11 cellular contexts compared by ENCODE assay signal in genomic region chr2:25711641-25712369, GRCh38. TPM values are rescaled to one million over a fixed set of nuclear protein-coding genes. Genes with fewer than 3 reads are reported as not detected.
DNase-seq lines count a peak whose midpoint lies in the region; ATAC-seq, FAIRE-seq and TF ChIP-seq lines count a peak whose summit lies in the region.
"Had no signal": no experiment of that assay in that cellular context is flagged by ENCODE, and none has a peak within 500 bp of the region (broad histone marks: within the 10 kb centered on the region; RNA-seq: fewer than 3 reads in every experiment).

No MANE protein-coding gene starts in this region.

- H3K4me1 Mint-ChIP-seq in progenitor cell of endocrine pancreas (ENCODE audit: low read depth) = peaks cover 15% of the 10 kb centered on the region
- H3K4me1 Mint-ChIP-seq in effector memory CD8-positive, alpha-beta T cell (ENCODE audit: low read depth in 2 of 2) = peaks cover 0 to 6% of the 10 kb centered on the region in 2 donors
- H3K4me1 Mint-ChIP-seq: brain, WTC11 had no signal

- peak overlapping the region; percentile 24 for H3K4me3 Mint-ChIP-seq in progenitor cell of endocrine pancreas (ENCODE audit: low read depth)
- no peak overlapping the region for H3K4me3 Mint-ChIP-seq in effector memory CD8-positive, alpha-beta T cell
- H3K4me3 Mint-ChIP-seq: brain, WTC11 had no signal

- no peak for TF ChIP-seq CTCF in epithelial cell of proximal tubule (conservative IDR thresholded peaks at IDR 0.05; ENCODE audit: low read depth, low read length)
- TF ChIP-seq CTCF in progenitor cell of endocrine pancreas (IDR thresholded peaks at IDR 0.05; ENCODE audit: unreplicated experiment) = no peak

- H3K4me3 ChIP-seq in epithelial cell of proximal tubule (ENCODE audit: low read depth, low read length) = peak overlapping the region; percentile 25

- peak; percentile 41 for FAIRE-seq in GM18507 (lab: Jason Lieb, UNC)

- no peaks in the 10 kb centered on the region for H3K9me3 Mint-ChIP-seq in progenitor cell of endocrine pancreas (ENCODE audit: low read depth)
- H3K9me3 Mint-ChIP-seq in effector memory CD8-positive, alpha-beta T cell = no peaks in the 10 kb centered on the region

- ATAC-seq in HG03378 (IDR thresholded peaks at IDR 0.05; ENCODE audit: unreplicated experiment) (no peak), HG03280 (IDR thresholded peaks at IDR 0.05; ENCODE audit: unreplicated experiment) (no peak)
- no peak for ATAC-seq in effector memory CD8-positive, alpha-beta T cell (replicated peaks)
- ATAC-seq: WTC11 had no signal

- H3K27me3 Mint-ChIP-seq in progenitor cell of endocrine pancreas = peaks cover 3% of the 10 kb centered on the region
- peaks cover 12 to 70% of the 10 kb centered on the region in 2 donors for H3K27me3 Mint-ChIP-seq in effector memory CD8-positive, alpha-beta T cell

- DNase-seq in GM18507 (ENCODE audit: extremely low spot score, insufficient read length, low read depth) = no peak
- peak; percentile 39 to 43 for DNase-seq in NOMO-1 (lab: John Stamatoyannopoulos, UW; ENCODE audit: unreplicated experiment in 2 of 2)
- DNase-seq in epithelial cell of proximal tubule (ENCODE audit: low read depth) = no peak
- DNase-seq in progenitor cell of endocrine pancreas (ENCODE audit: low spot score, unreplicated experiment) = no peak
- no peak for DNase-seq in mesenteric fat pad (ENCODE audit: low spot score)
- no peak for DNase-seq in effector memory CD8-positive, alpha-beta T cell
- DNase-seq: NCI-H69 had no signal

- H3K27ac Mint-ChIP-seq in progenitor cell of endocrine pancreas = peak overlapping the region; percentile 91
- peak overlapping the region in 1 of 2 donors; percentile 53 for H3K27ac Mint-ChIP-seq in effector memory CD8-positive, alpha-beta T cell
- H3K27ac Mint-ChIP-seq: WTC11 had no signal

- H3K36me3 Mint-ChIP-seq in progenitor cell of endocrine pancreas (ENCODE audit: insufficient read depth) = no peaks in the 10 kb centered on the region
- no peaks in the 10 kb centered on the region for H3K36me3 Mint-ChIP-seq in effector memory CD8-positive, alpha-beta T cell (ENCODE audit: insufficient read depth)
- H3K36me3 Mint-ChIP-seq: brain, WTC11 had no signal

RNA-seq across cellular contexts. Expression of gene DTNB, which starts 38.4 kb away (rescaled TPM):
- 4.8 and 5.6 TPM in 2 replicates for total RNA-seq in epithelial cell of proximal tubule
- total RNA-seq in progenitor cell of endocrine pancreas = 26.6 and 29.3 TPM in 2 replicates
- 15.6 TPM for total RNA-seq in mesenteric fat pad

Comparison
In these comparisons a context has a peak if more than half of its experiments do, and no peak if none do; other contexts are left out.
1. DNase-seq: peak in NOMO-1 (2 of 2); none in GM18507 (single experiment), epithelial cell of proximal tubule (single experiment), progenitor cell of endocrine pancreas (single experiment), mesenteric fat pad (single experiment) and effector memory CD8-positive, alpha-beta T cell (0 of 3).